In genomic region chr1:8022395-8023286, GRCh38 we compare ENCODE assay signal across 13 cellular contexts. TPM values are rescaled to one million over a fixed set of nuclear protein-coding genes. Genes with fewer than 3 reads are reported as not detected.
DNase-seq lines count a peak whose midpoint lies in the region; ATAC-seq, FAIRE-seq and TF ChIP-seq lines count a peak whose summit lies in the region.
"Had no signal": no experiment of that assay in that cellular context is flagged by ENCODE, and none has a peak within 500 bp of the region (broad histone marks: within the 10 kb centered on the region; RNA-seq: fewer than 3 reads in every experiment).

No MANE protein-coding gene starts in this region.

- no TSS peak for BruUV-seq in K562 (replicated peaks; lab: Mats Ljungman, UMichigan)

- CTCF ChIA-PET in HEK293 (lab: Yijun Ruan, JAX), result interaction anchor here (1.2 kb wide), 1 partner anchor 47 kb away, joined by 5 read pairs; no protein-coding TSS in a partner anchor
- CTCF ChIA-PET in K562 (lab: Yijun Ruan, JAX; ENCODE audit: low intra/inter-chr PET ratio), result no interaction called here

- peak overlapping the region in 1 of 2 donors; percentile 97 for H3K4me3 Mint-ChIP-seq in CD14-positive monocyte
- H3K4me3 Mint-ChIP-seq: memory B cell; stimulated activated naive CD8-positive, alpha-beta T cell treated with anti-CD3 and anti-CD28 coated beads, Interleukin-15, amount 100 ng/mL, for 72 hours had no signal

- TF ChIP-seq CTCF in HEK293 (tag by site-specific recombination; IDR thresholded peaks at IDR 0.05) (no peak), K562 (IDR thresholded peaks at IDR 0.05 in 2 of 3, conservative IDR thresholded peaks at IDR 0.05 in 1 of 3; ENCODE audit: insufficient read depth in 2 of 3, low read depth in 1 of 3, low read length in 3 of 3) (no peak), CD14-positive monocyte (IDR thresholded peaks at IDR 0.05) (no peak)

- H3K27ac ChIP-seq in HEK293 (ENCODE audit: extremely low read depth, low read depth, low read length), result no peak overlapping the region
- no peak overlapping the region for H3K27ac ChIP-seq in K562 (ENCODE audit: extremely low read depth, low read depth, low read length)
- no peak overlapping the region for H3K27ac ChIP-seq in iPS-20b (ENCODE audit: low read length)
- H3K27ac ChIP-seq in rectal smooth muscle tissue (ENCODE audit: low read depth, low read length), result peak overlapping the region; percentile 17

- no peak overlapping the region for H3K27ac Mint-ChIP-seq in CD14-positive monocyte
- H3K27ac Mint-ChIP-seq: memory B cell had no signal

- peaks cover 44% of the 10 kb centered on the region for H3K4me1 ChIP-seq in HEK293 (ENCODE audit: control insufficient read depth, insufficient read depth, low read length)
- peaks cover 5 to 16% of the 10 kb centered on the region in 2 experiments; a peak in 3 of 5 replicates for H3K4me1 ChIP-seq in K562 (replicated peaks in 1 of 2; ENCODE audit: control insufficient read depth in 2 of 2, insufficient read depth in 2 of 2, low read length in 2 of 2)
- peaks cover 58% of the 10 kb centered on the region for H3K4me1 ChIP-seq in iPS-20b (ENCODE audit: insufficient read depth, low read length)
- H3K4me1 ChIP-seq in rectal smooth muscle tissue (ENCODE audit: control insufficient read depth, insufficient read depth, low read length), result peaks cover 13% of the 10 kb centered on the region

- H3K9me3 ChIP-seq in HEK293 (ENCODE audit: control insufficient read depth, insufficient read depth, low read depth, low read length) (no peaks in the 10 kb centered on the region), K562 (replicated peaks; ENCODE audit: control insufficient read depth, insufficient read depth, low read depth, low read length) (no peaks in the 10 kb centered on the region), iPS-20b (ENCODE audit: insufficient read depth, low read depth, low read length) (no peaks in the 10 kb centered on the region)

- DNase-seq in K562 (ENCODE audit: extremely low read depth in 1 of 4, low spot score in 3 of 4) (no peak), CD14-positive monocyte (ENCODE audit: low spot score) (no peak), SIG-M5 (lab: John Stamatoyannopoulos, UW) (no peak)
- no peak for DNase-seq in activated naive CD4-positive, alpha-beta T cell (lab: John Stamatoyannopoulos, UW)
- DNase-seq: C1 segment of cervical spinal cord; NCI-H2171; stimulated activated naive CD8-positive, alpha-beta T cell treated with anti-CD3 and anti-CD28 coated beads, Interleukin-15, amount 100 ng/mL, for 72 hours had no signal

- no peaks in the 10 kb centered on the region for H3K9me1 ChIP-seq in K562 (ENCODE audit: control insufficient read depth, insufficient read depth, low read length)

- H3K9me3 Mint-ChIP-seq in CD14-positive monocyte, result peaks cover 3 to 13% (median 6%) of the 10 kb centered on the region in 7 donors
- H3K9me3 Mint-ChIP-seq: memory B cell; stimulated activated naive CD8-positive, alpha-beta T cell treated with anti-CD3 and anti-CD28 coated beads, Interleukin-15, amount 100 ng/mL, for 72 hours had no signal

- 10% methylated on average over 3 of the region's 3 CpGs for WGBS in K562 (ENCODE audit: insufficient coverage, low coverage, missing lambda C conversion rate)

- peaks cover 45 to 59% (median 47%) of the 10 kb centered on the region in 3 donors for H3K27me3 Mint-ChIP-seq in CD14-positive monocyte (ENCODE audit: low read depth in 3 of 3)

- H2AFZ ChIP-seq in K562 (ENCODE audit: low read depth, low read length), result no peak overlapping the region

- POLR2A ChIA-PET in HEK293 (lab: Yijun Ruan, JAX) (no interaction called here), K562 (lab: Yijun Ruan, JAX) (no interaction called here)

- H3K36me3 ChIP-seq in HEK293 (ENCODE audit: control insufficient read depth in 2 of 2, insufficient read depth in 1 of 2, low read length in 2 of 2), result no peaks in the 10 kb centered on the region
- H3K36me3 ChIP-seq in K562 (ENCODE audit: control insufficient read depth, insufficient read depth, low read length), result no peaks in the 10 kb centered on the region
- H3K36me3 ChIP-seq in iPS-20b (ENCODE audit: insufficient read depth, low read depth, low read length), result no peaks in the 10 kb centered on the region
- no peaks in the 10 kb centered on the region for H3K36me3 ChIP-seq in rectal smooth muscle tissue (ENCODE audit: control insufficient read depth, insufficient read depth, low read length)

- H3K27me3 ChIP-seq in K562 (ENCODE audit: control insufficient read depth in 2 of 2, insufficient read depth in 2 of 2, low read length in 2 of 2) (peaks cover 35 to 36% of the 10 kb centered on the region in 2 experiments), iPS-20b (ENCODE audit: insufficient read depth, low read length) (peaks cover 20% of the 10 kb centered on the region), rectal smooth muscle tissue (ENCODE audit: control insufficient read depth, insufficient read depth, low read length) (no peaks in the 10 kb centered on the region)

- TF ChIP-seq RAD21 in K562 (CRISPR knock-in tag; conservative IDR thresholded peaks at IDR 0.05 in 1 of 2, IDR thresholded peaks at IDR 0.05 in 1 of 2), result no peak

- FAIRE-seq in K562 (lab: Jason Lieb, UNC), result no peak
- FAIRE-seq: HTR-8/SVneo had no signal

- TF ChIP-seq EP300 in K562 (IDR thresholded peaks at IDR 0.05; ENCODE audit: low read length), result no peak

- intact Hi-C loops in K562 (cut with micrococcal nuclease), result no loop called here
- intact Hi-C loops in CD14-positive monocyte (cut with micrococcal nuclease), result loop anchor here in 1 of 2 donors (10.0 kb wide), 1 partner anchor 292 kb away; the partner anchor contains the start of gene SLC45A1

- peaks cover 21% of the 10 kb centered on the region for H3K4me1 Mint-ChIP-seq in CD14-positive monocyte

- H3K4me2 ChIP-seq in K562 (ENCODE audit: insufficient read depth, low read length), result no peak overlapping the region

- TF ChIP-seq POLR2A in K562 (conservative IDR thresholded peaks at IDR 0.05), result no peak

- peaks cover 7 to 11% of the 10 kb centered on the region in 2 donors for H3K36me3 Mint-ChIP-seq in CD14-positive monocyte

- H3K79me2 ChIP-seq in K562 (ENCODE audit: control insufficient read depth, insufficient read depth, low read length), result no peaks in the 10 kb centered on the region

- no peak for ATAC-seq in K562
- no peak for ATAC-seq in GM19463 (IDR thresholded peaks at IDR 0.05; ENCODE audit: unreplicated experiment)
- ATAC-seq: stimulated activated naive CD8-positive, alpha-beta T cell treated with anti-CD3 and anti-CD28 coated beads, Interleukin-15, amount 100 ng/mL, for 72 hours had no signal

- in situ Hi-C loops in K562 (cut with MboI), result no loop called here

- H4K20me1 ChIP-seq in K562 (replicated peaks; ENCODE audit: control insufficient read depth, insufficient read depth, low read length), result peaks cover 6% of the 10 kb centered on the region

- no peak overlapping the region for H3K4me3 ChIP-seq in HEK293 (ENCODE audit: low read depth, low read length)
- no peak overlapping the region for H3K4me3 ChIP-seq in K562
- H3K4me3 ChIP-seq in iPS-20b (ENCODE audit: low read length), result peak overlapping the region; percentile 40
- H3K4me3 ChIP-seq in rectal smooth muscle tissue (ENCODE audit: low read length), result no peak overlapping the region

- H3K9ac ChIP-seq in K562 (ENCODE audit: insufficient read depth in 1 of 2, low read depth in 2 of 2, low read length in 2 of 2) (no peak overlapping the region), iPS-20b (ENCODE audit: low read depth, low read length) (peak overlapping the region; percentile 46; the same call in 1 of the 2 replicates), rectal smooth muscle tissue (ENCODE audit: low read length) (no peak overlapping the region)

TF ChIP-seq in K562, 482 proteins besides CTCF, POLR2A, EP300 and RAD21:
- TF ChIP-seq CHCHD3 (CRISPR knock-in tag; IDR thresholded peaks at IDR 0.05) (no peak), ARID3B (CRISPR knock-in tag; IDR thresholded peaks at IDR 0.05; ENCODE audit: borderline replicate concordance) (no peak), HDAC2 (IDR thresholded peaks at IDR 0.05) (no peak), CBX8 (IDR thresholded peaks at IDR 0.05; ENCODE audit: borderline replicate concordance, extremely low read depth, low read depth, low read length, poor library complexity, severe bottlenecking) (peak; percentile 63)

RNA-seq across cellular contexts. Expression of gene ERRFI1, which starts 3.5 kb away (rescaled TPM):
- 3.7 and 4.7 TPM in 2 replicates for total RNA-seq in K562 (2011; cell fraction: chromatin; rRNA removed; ENCODE audit: low replicate concordance)
- 1.7 TPM in 2 replicates for total RNA-seq in K562 (2011; cell fraction: nucleolus; rRNA removed)
- 2.5 and 3.8 TPM in 2 replicates for total RNA-seq in K562 (2011; cell fraction: nucleoplasm; rRNA removed)
- total RNA-seq in K562 (2014; rRNA removed) (0.68 and 0.73 TPM in 2 replicates), K562 (2014; rRNA removed; fragmentation: Illumina TruSeq; extraction: Trizol) (1.5 and 1.8 TPM in 2 replicates), K562 (2015; rRNA removed; fragmentation: Illumina TruSeq; extraction: Trizol) (0.98 and 1.1 TPM in 2 replicates), K562 (2021) (1.6 and 1.9 TPM in 2 replicates)
- polyA plus RNA-seq in K562 (2011; rRNA removed) (1.7 and 4.4 TPM in 2 replicates), K562 (2014; fragmentation: Illumina TruSeq; extraction: Trizol) (1.4 and 1.8 TPM in 2 replicates), K562 (2014; fragmentation: Nextera tagmentation; extraction: Ambion mirVana) (under 1 TPM; 0.67 to 0.72 TPM), K562 (2014; rRNA removed) (0.80 and 2.0 TPM in 2 replicates), CD14-positive monocyte (under 1 TPM; 0.08 to 0.28 TPM)
- 1.3 and 2.7 TPM in 2 replicates for polyA plus RNA-seq in K562 (2011; cell fraction: cytosol; rRNA removed)
- 3.0 and 4.1 TPM in 2 replicates for polyA plus RNA-seq in K562 (2011; cell fraction: nucleus; rRNA removed)
- polyA plus RNA-seq in K562 (2012), result 1.9 and 2.1 TPM in 2 replicates
- 1.3 and 1.9 TPM in 2 replicates for polyA minus RNA-seq in K562 (2011; rRNA and poly(A)+ RNA removed)
- polyA minus RNA-seq in K562 (2011; cell fraction: cytosol; rRNA and poly(A)+ RNA removed), result 1.2 and 1.5 TPM in 2 replicates
- 1.2 and 1.5 TPM in 2 replicates for polyA minus RNA-seq in K562 (2011; cell fraction: nucleus; rRNA and poly(A)+ RNA removed)
